ENCODE assay signal across 1 cellular context in genomic region chr9:125759812-125760134, GRCh38.
TF ChIP-seq lines count a peak whose summit lies in the region.

No MANE protein-coding gene starts in this region.

TF ChIP-seq in GM12878, 131 proteins besides CTCF, POLR2A, EP300 and RAD21:
- TF ChIP-seq ASH2L (IDR thresholded peaks at IDR 0.05; ENCODE audit: borderline replicate concordance, low read depth), result 0 out of 2 replicates have a peak, but pooled peaks have one; percentile 22
- TF ChIP-seq, protein P1, sequence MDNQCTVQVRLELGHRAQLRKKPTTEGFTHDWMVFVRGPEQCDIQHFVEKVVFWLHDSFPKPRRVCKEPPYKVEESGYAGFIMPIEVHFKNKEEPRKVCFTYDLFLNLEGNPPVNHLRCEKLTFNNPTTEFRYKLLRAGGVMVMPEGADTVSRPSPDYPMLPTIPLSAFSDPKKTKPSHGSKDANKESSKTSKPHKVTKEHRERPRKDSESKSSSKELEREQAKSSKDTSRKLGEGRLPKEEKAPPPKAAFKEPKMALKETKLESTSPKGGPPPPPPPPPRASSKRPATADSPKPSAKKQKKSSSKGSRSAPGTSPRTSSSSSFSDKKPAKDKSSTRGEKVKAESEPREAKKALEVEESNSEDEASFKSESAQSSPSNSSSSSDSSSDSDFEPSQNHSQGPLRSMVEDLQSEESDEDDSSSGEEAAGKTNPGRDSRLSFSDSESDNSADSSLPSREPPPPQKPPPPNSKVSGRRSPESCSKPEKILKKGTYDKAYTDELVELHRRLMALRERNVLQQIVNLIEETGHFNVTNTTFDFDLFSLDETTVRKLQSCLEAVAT (IDR thresholded peaks at IDR 0.05), result peak; percentile 40; the same call in 1 of the 2 replicates
- TF ChIP-seq, protein P2, sequence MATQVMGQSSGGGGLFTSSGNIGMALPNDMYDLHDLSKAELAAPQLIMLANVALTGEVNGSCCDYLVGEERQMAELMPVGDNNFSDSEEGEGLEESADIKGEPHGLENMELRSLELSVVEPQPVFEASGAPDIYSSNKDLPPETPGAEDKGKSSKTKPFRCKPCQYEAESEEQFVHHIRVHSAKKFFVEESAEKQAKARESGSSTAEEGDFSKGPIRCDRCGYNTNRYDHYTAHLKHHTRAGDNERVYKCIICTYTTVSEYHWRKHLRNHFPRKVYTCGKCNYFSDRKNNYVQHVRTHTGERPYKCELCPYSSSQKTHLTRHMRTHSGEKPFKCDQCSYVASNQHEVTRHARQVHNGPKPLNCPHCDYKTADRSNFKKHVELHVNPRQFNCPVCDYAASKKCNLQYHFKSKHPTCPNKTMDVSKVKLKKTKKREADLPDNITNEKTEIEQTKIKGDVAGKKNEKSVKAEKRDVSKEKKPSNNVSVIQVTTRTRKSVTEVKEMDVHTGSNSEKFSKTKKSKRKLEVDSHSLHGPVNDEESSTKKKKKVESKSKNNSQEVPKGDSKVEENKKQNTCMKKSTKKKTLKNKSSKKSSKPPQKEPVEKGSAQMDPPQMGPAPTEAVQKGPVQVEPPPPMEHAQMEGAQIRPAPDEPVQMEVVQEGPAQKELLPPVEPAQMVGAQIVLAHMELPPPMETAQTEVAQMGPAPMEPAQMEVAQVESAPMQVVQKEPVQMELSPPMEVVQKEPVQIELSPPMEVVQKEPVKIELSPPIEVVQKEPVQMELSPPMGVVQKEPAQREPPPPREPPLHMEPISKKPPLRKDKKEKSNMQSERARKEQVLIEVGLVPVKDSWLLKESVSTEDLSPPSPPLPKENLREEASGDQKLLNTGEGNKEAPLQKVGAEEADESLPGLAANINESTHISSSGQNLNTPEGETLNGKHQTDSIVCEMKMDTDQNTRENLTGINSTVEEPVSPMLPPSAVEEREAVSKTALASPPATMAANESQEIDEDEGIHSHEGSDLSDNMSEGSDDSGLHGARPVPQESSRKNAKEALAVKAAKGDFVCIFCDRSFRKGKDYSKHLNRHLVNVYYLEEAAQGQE (IDR thresholded peaks at IDR 0.05; ENCODE audit: low read depth, low read length), result no peak
TF ChIP-seq in GM12878: peak in this region for 2.
